Comparison of ENCODE assay signal across 8 cellular contexts in genomic region chr16:85615852-85616607, GRCh38. TPM values are rescaled to one million over a fixed set of nuclear protein-coding genes. Genes with fewer than 3 reads are reported as not detected.
DNase-seq lines count a peak whose midpoint lies in the region; ATAC-seq and TF ChIP-seq lines count a peak whose summit lies in the region.

No MANE protein-coding gene starts in this region.

- H3K27ac Mint-ChIP-seq in T-cell = peak overlapping the region; percentile 66 to 74

- H3K4me1 ChIP-seq in BLaER1 (peaks cover 68% of the 10 kb centered on the region), IMR-90 (ENCODE audit: control insufficient read depth, insufficient read depth, low read length) (peaks cover 12% of the 10 kb centered on the region), adipocyte (ENCODE audit: control insufficient read depth, insufficient read depth, low read length) (peaks cover 27% of the 10 kb centered on the region)

- H3K56ac ChIP-seq in IMR-90 (ENCODE audit: extremely low read depth, insufficient read depth, low read length) = no peak overlapping the region

- BruUV-seq in IMR-90 (replicated peaks; lab: Mats Ljungman, UMichigan) = no TSS peak

- H3K4me2 ChIP-seq in BLaER1 (peak overlapping the region; percentile 97), IMR-90 (ENCODE audit: low read depth, low read length) (peak overlapping the region; percentile 10; the same call in 1 of the 2 replicates)

- H3K36me3 ChIP-seq in BLaER1 = peaks cover 33% of the 10 kb centered on the region
- H3K36me3 ChIP-seq in IMR-90 (ENCODE audit: control insufficient read depth, insufficient read depth, low read length) = no peaks in the 10 kb centered on the region
- H3K36me3 ChIP-seq in adipocyte (ENCODE audit: control insufficient read depth, insufficient read depth, low read length, severe bottlenecking) = peaks cover 5% of the 10 kb centered on the region

- no peak overlapping the region for H2BK15ac ChIP-seq in IMR-90 (ENCODE audit: low read depth, low read length)

- H4K5ac ChIP-seq in IMR-90 (ENCODE audit: low read depth, low read length) = no peak overlapping the region

- dilution Hi-C loops in IMR-90 (cut with HindIII; ENCODE audit: low sequenced_read_pairs, unreplicated experiment) = no loop called here

- H2BK120ac ChIP-seq in IMR-90 (ENCODE audit: low read depth, low read length) = no peak overlapping the region

- H4K8ac ChIP-seq in IMR-90 (ENCODE audit: low read depth in 2 of 2, low read length in 2 of 2) = no peak overlapping the region

- in situ Hi-C loops in IMR-90 (cut with MboI; ENCODE audit: low sequenced_read_pairs) = loop anchor here (5.0 to 10.0 kb wide), 2 partner anchors 344 to 501 kb away; partner anchors contain the start of gene CIBAR2

- no peaks in the 10 kb centered on the region; the same call in 1 of the 2 replicates for H3K9me1 ChIP-seq in IMR-90 (ENCODE audit: insufficient read depth, low read length)

- H3K9me3 Mint-ChIP-seq in T-cell = no peaks in the 10 kb centered on the region

- 0 out of 2 replicates have a peak overlapping the region, but pooled peaks have one; percentile 23 for H2AK5ac ChIP-seq in IMR-90 (ENCODE audit: low read depth, low read length)

- TF ChIP-seq POLR2A in IMR-90 (IDR thresholded peaks at IDR 0.05; ENCODE audit: low read depth, low read length) = no peak

- peak; percentile 35 for ATAC-seq in IMR-90 (ENCODE audit: low read depth)
- ATAC-seq in T-cell (replicated peaks in 1 of 4) = peak; percentile 54 to 67 (median 58)
- peak; percentile 7 for ATAC-seq in left cardiac atrium

- H3K4me3 ChIP-seq in BLaER1 (peak overlapping the region; percentile 76), IMR-90 (ENCODE audit: insufficient read depth, low read depth, low read length) (no peak overlapping the region), adipocyte (ENCODE audit: low read length) (peak overlapping the region; percentile 5)

- H3K9ac ChIP-seq in BLaER1 (peak overlapping the region; percentile 82), IMR-90 (ENCODE audit: low read depth, low read length) (no peak overlapping the region), adipocyte (ENCODE audit: low read length) (peak overlapping the region; percentile 45)

- H3K18ac ChIP-seq in IMR-90 (ENCODE audit: low read depth, low read length) = no peak overlapping the region

- no peak overlapping the region for H2BK20ac ChIP-seq in IMR-90 (ENCODE audit: low read depth, low read length)

- H3K4me3 Mint-ChIP-seq in T-cell = peak overlapping the region; percentile 66 to 78 (median 71)

- CTCF ChIA-PET in IMR-90 (lab: Yijun Ruan, JAX) (interaction anchor here (0.5 to 1.8 kb wide), 11 partner anchors 10 to 371 kb away, joined by 3 to 8 read pairs (median 4); no protein-coding TSS in a partner anchor), T-cell (lab: Charles Lee) (interaction anchor here (0.6 to 2.7 kb wide), 30 partner anchors 9 to 308 kb away, joined by 3 to 13 read pairs (median 3); no protein-coding TSS in a partner anchor)

- TF ChIP-seq RAD21 in IMR-90 (IDR thresholded peaks at IDR 0.05; ENCODE audit: low read length) = peak; percentile 83

- DNase-seq in GM19240 (ENCODE audit: insufficient read length, low spot score) (peak; percentile 96), IMR-90 (peak; percentile 81), T-cell (peak; percentile 61 to 85 (median 78)), adipocyte (ENCODE audit: low read depth) (peak; percentile 90), left cardiac atrium (peak; percentile 79), putamen (ENCODE audit: low spot score) (peak; percentile 55), ureter (ENCODE audit: low spot score) (peak; percentile 75)

- H3K27me3 ChIP-seq in BLaER1 = no peaks in the 10 kb centered on the region
- no peaks in the 10 kb centered on the region for H3K27me3 ChIP-seq in IMR-90 (ENCODE audit: control insufficient read depth, insufficient read depth, low read length)
- H3K27me3 ChIP-seq in adipocyte (replicated peaks; ENCODE audit: control insufficient read depth, insufficient read depth, low read length) = no peaks in the 10 kb centered on the region

- H3K27ac ChIP-seq in BLaER1 (peak overlapping the region; percentile 75), IMR-90 (ENCODE audit: insufficient read depth, low read length) (no peak overlapping the region)

- POLR2A ChIA-PET in IMR-90 (lab: Charles Lee; ENCODE audit: unreplicated experiment) = interaction anchor here (0.6 kb wide), 2 partner anchors 10 to 359 kb away, joined by 3 read pairs; no protein-coding TSS in a partner anchor
- POLR2A ChIA-PET in T-cell (lab: Charles Lee) = interaction anchor here in 1 of 2 donors (0.6 kb wide), 1 partner anchor 366 kb away, joined by 3 read pairs; no protein-coding TSS in a partner anchor

- H3K79me1 ChIP-seq in IMR-90 (ENCODE audit: low read depth in 1 of 2, low read length in 2 of 2) = peaks cover 22 to 53% of the 10 kb centered on the region in 2 experiments

- 49% methylated on average over 15 of the region's 21 CpGs; no CpG with 5 or more reads in 1 of the 2 experiments for WGBS in IMR-90 (ENCODE audit: extremely low coverage in 2 of 2, insufficient read length in 1 of 2), 2 experiments

- no peak overlapping the region for H3K23ac ChIP-seq in IMR-90 (ENCODE audit: low read depth, low read length)

- no peak overlapping the region for H4K91ac ChIP-seq in IMR-90 (ENCODE audit: insufficient read depth, low read depth, low read length)

- H3K36me3 Mint-ChIP-seq in T-cell = peaks cover 5% of the 10 kb centered on the region

- H4K20me1 ChIP-seq in BLaER1 (peaks cover 68% of the 10 kb centered on the region), IMR-90 (ENCODE audit: insufficient read depth, low read length) (peaks cover 78% of the 10 kb centered on the region)

- H3K9me3 ChIP-seq in BLaER1 = no peaks in the 10 kb centered on the region
- H3K9me3 ChIP-seq in IMR-90 (ENCODE audit: control insufficient read depth, insufficient read depth, low read length) = no peaks in the 10 kb centered on the region
- H3K9me3 ChIP-seq in adipocyte (ENCODE audit: control insufficient read depth, low read length) = no peaks in the 10 kb centered on the region

- peak overlapping the region; percentile 67 for H2AFZ ChIP-seq in IMR-90 (replicated peaks; ENCODE audit: low read length, poor library complexity)

- H2AK9ac ChIP-seq in IMR-90 (replicated peaks; ENCODE audit: low read depth, low read length, poor library complexity) = peak overlapping the region; percentile 49

- intact Hi-C loops in IMR-90 (cut with micrococcal nuclease) = loop anchor here (2.0 kb wide), 1 partner anchor 247 kb away; no protein-coding TSS in a partner anchor
- intact Hi-C loops in left cardiac atrium (cut with DNase I) = loop anchor here in 1 of 2 donors (10.0 kb wide), 3 partner anchors 221 to 341 kb away; no protein-coding TSS in a partner anchor

- H3K14ac ChIP-seq in IMR-90 (replicated peaks; ENCODE audit: low read depth, low read length) = no peak overlapping the region

- H2BK5ac ChIP-seq in IMR-90 (ENCODE audit: low read depth, low read length, poor library complexity, severe bottlenecking) = no peak overlapping the region

- H3K4ac ChIP-seq in IMR-90 (ENCODE audit: low read depth, low read length) = peak overlapping the region; percentile 25

- TF ChIP-seq CTCF in IMR-90 (conservative IDR thresholded peaks at IDR 0.05; ENCODE audit: low read depth, low read length) = peak; percentile 91

- peaks cover 32 to 54% (median 39%) of the 10 kb centered on the region in 3 donors for H3K4me1 Mint-ChIP-seq in T-cell

- peaks cover 0 to 3% of the 10 kb centered on the region in 2 donors for H3K27me3 Mint-ChIP-seq in T-cell

TF ChIP-seq in IMR-90, 13 proteins besides CTCF, POLR2A, EP300 and RAD21:
- no peak for TF ChIP-seq CEBPB (IDR thresholded peaks at IDR 0.05; ENCODE audit: low read depth, low read length)
- peak; percentile 84 for TF ChIP-seq SMC3 (IDR thresholded peaks at IDR 0.05; ENCODE audit: low read depth, low read length)
- no peak for TF ChIP-seq FOS (IDR thresholded peaks at IDR 0.05; ENCODE audit: low read depth, low read length)
- TF ChIP-seq RCOR1 (IDR thresholded peaks at IDR 0.05; ENCODE audit: insufficient replicate concordance, low read length) = no peak
- TF ChIP-seq MXI1 (IDR thresholded peaks at IDR 0.05; ENCODE audit: borderline replicate concordance, low read depth, low read length) = no peak
- peak; percentile 80 for TF ChIP-seq MAZ (IDR thresholded peaks at IDR 0.05; ENCODE audit: borderline replicate concordance, low read depth, low read length)
- no peak for TF ChIP-seq RFX5 (IDR thresholded peaks at IDR 0.05; ENCODE audit: low read depth, low read length)
- no peak for TF ChIP-seq NFE2L2 (IDR thresholded peaks at IDR 0.05; ENCODE audit: low read depth, low read length)

RNA-seq across cellular contexts. Expression of gene GSE1, which starts 2.9 kb away (rescaled TPM):
- total RNA-seq in IMR-90 (2012; rRNA removed) (9.4 and 14.9 TPM in 2 replicates), T-cell (10 to 100 TPM; 29.1 to 61.7 (median 37.4) TPM), left cardiac atrium (10 to 100 TPM; 54.6 to 60.6 TPM), ureter (49.8 TPM)
- polyA plus RNA-seq in IMR-90 (2012; rRNA removed) = 25.5 and 30.8 TPM in 2 replicates
- 17.0 and 25.6 TPM in 2 replicates for polyA plus RNA-seq in IMR-90 (2012; cell fraction: cytosol; rRNA removed)
- 79.5 and 93.9 TPM in 2 replicates for polyA plus RNA-seq in IMR-90 (2012; cell fraction: nucleus; rRNA removed; ENCODE audit: low replicate concordance)

Comparison
In these comparisons a context has a peak if more than half of its experiments do, and no peak if none do; other contexts are left out.
1. ATAC-seq: peak in every context shown above with its lines; median percentile 58 in T-cell; 35 in IMR-90; 7 in left cardiac atrium.